ENCODE assay signal across 11 cellular contexts in the genomic region with DNA sequence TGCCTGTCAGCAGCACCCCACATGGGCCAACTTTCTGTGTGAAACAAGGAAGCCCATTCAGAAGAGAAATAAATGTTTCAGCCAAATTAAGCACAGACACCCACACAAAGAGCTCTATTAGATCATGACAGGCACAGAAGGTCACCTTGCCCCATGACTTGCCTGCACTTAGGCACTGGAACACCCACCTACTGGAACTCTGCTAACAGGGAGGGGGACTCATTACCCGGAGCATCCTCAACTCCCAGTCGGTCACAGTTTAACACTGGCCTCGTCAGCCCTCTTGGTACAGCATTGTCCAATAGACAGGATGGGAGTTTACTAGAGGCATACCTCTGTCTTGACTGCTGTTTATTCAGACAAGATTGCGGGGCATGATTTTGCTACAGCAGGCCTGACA. TPM values are rescaled to one million over a fixed set of nuclear protein-coding genes. Genes with fewer than 3 reads are reported as not detected.
DNase-seq lines count a peak whose midpoint lies in the region; ATAC-seq and TF ChIP-seq lines count a peak whose summit lies in the region.
"Had no signal": no experiment of that assay in that cellular context is flagged by ENCODE, and none has a peak within 500 bp of the region (broad histone marks: within the 10 kb centered on the region; RNA-seq: fewer than 3 reads in every experiment).

No MANE protein-coding gene starts in this region.

- H3K9me3 ChIP-seq in thymus (ENCODE audit: control insufficient read depth) = no peaks in the 10 kb centered on the region
- H3K9me3 ChIP-seq in smooth muscle cell (replicated peaks; ENCODE audit: low read depth) = no peaks in the 10 kb centered on the region
- H3K9me3 ChIP-seq: prostate gland had no signal

- no peak for TF ChIP-seq CTCF in smooth muscle cell (IDR thresholded peaks at IDR 0.05; ENCODE audit: borderline replicate concordance, insufficient read depth, poor library complexity, severe bottlenecking)

- H3K4me3 Mint-ChIP-seq in activated T-cell treated with anti-CD3 and anti-CD28 coated beads, Interleukin-2, amount 50 U/mL, for 72 hours = peak overlapping the region; percentile 63
- peak overlapping the region; percentile 64 for H3K4me3 Mint-ChIP-seq in activated naive CD8-positive, alpha-beta T cell
- H3K4me3 Mint-ChIP-seq: H9 had no signal

- DNase-seq in activated T-cell treated with anti-CD3 and anti-CD28 coated beads, Interleukin-2, amount 50 U/mL, for 72 hours = no peak
- no peak for DNase-seq in activated T-cell treated with anti-CD3 and anti-CD28 coated beads for 4 hours
- DNase-seq in inferior parietal cortex (ENCODE audit: extremely low spot score) = peak; percentile 38
- DNase-seq in activated effector memory CD4-positive, alpha-beta T cell treated with Interleukin-2 at 50 U/mL for 16 hours = no peak
- DNase-seq in smooth muscle cell (lab: John Stamatoyannopoulos, UW; ENCODE audit: unreplicated experiment) = no peak
- DNase-seq: H9 had no signal

- no peaks in the 10 kb centered on the region for H3K27me3 Mint-ChIP-seq in activated T-cell treated with anti-CD3 and anti-CD28 coated beads, Interleukin-2, amount 50 U/mL, for 72 hours (ENCODE audit: low read depth)
- no peaks in the 10 kb centered on the region for H3K27me3 Mint-ChIP-seq in activated naive CD8-positive, alpha-beta T cell

- H3K36me3 ChIP-seq in thymus (ENCODE audit: control insufficient read depth, insufficient read depth) (no peaks in the 10 kb centered on the region), smooth muscle cell (ENCODE audit: low read depth) (no peaks in the 10 kb centered on the region)
- H3K36me3 ChIP-seq: prostate gland had no signal

- no peak for ATAC-seq in activated T-cell treated with anti-CD3 and anti-CD28 coated beads, Interleukin-2, amount 50 U/mL, for 72 hours (replicated peaks in 1 of 2)
- no peak for ATAC-seq in GM21390 (IDR thresholded peaks at IDR 0.05; ENCODE audit: unreplicated experiment)

- H3K79me2 ChIP-seq in smooth muscle cell (ENCODE audit: low read depth) = peaks cover 37% of the 10 kb centered on the region

- H3K27me3 ChIP-seq in thymus (ENCODE audit: control insufficient read depth, insufficient read depth) = no peaks in the 10 kb centered on the region
- no peaks in the 10 kb centered on the region for H3K27me3 ChIP-seq in smooth muscle cell (ENCODE audit: low read depth)

- H4K20me1 ChIP-seq in smooth muscle cell (ENCODE audit: low read depth) = no peaks in the 10 kb centered on the region

- no peaks in the 10 kb centered on the region for H3K9me3 Mint-ChIP-seq in activated T-cell treated with anti-CD3 and anti-CD28 coated beads, Interleukin-2, amount 50 U/mL, for 72 hours
- H3K9me3 Mint-ChIP-seq in activated naive CD8-positive, alpha-beta T cell (ENCODE audit: low read depth) = no peaks in the 10 kb centered on the region
- H3K9me3 Mint-ChIP-seq: H9 had no signal

- peaks cover 76% of the 10 kb centered on the region for H3K4me1 Mint-ChIP-seq in activated T-cell treated with anti-CD3 and anti-CD28 coated beads, Interleukin-2, amount 50 U/mL, for 72 hours (ENCODE audit: low read depth)
- H3K4me1 Mint-ChIP-seq in activated naive CD8-positive, alpha-beta T cell (ENCODE audit: low read depth) = peaks cover 66% of the 10 kb centered on the region

- peak overlapping the region; percentile 33 for H3K27ac ChIP-seq in thymus (ENCODE audit: low read depth)
- no peak overlapping the region for H3K27ac ChIP-seq in smooth muscle cell (ENCODE audit: low read depth)
- H3K27ac ChIP-seq: prostate gland, SK-N-MC had no signal

- no peak overlapping the region for H3K4me2 ChIP-seq in smooth muscle cell

- 94% methylated on average over 4 of the region's 4 CpGs for WGBS in thymus
- 73% methylated on average over 4 of the region's 4 CpGs for WGBS in smooth muscle cell (ENCODE audit: low lambda C conversion rate)

- H3K9ac ChIP-seq in smooth muscle cell (ENCODE audit: low read depth) = no peak overlapping the region

- peaks cover 23% of the 10 kb centered on the region for H3K4me1 ChIP-seq in thymus (ENCODE audit: control insufficient read depth, insufficient read depth, low read length)
- H3K4me1 ChIP-seq in smooth muscle cell (ENCODE audit: low read depth) = peaks cover 10% of the 10 kb centered on the region
- H3K4me1 ChIP-seq: prostate gland had no signal

- H3F3A ChIP-seq in smooth muscle cell (ENCODE audit: low read depth) = peaks cover 3% of the 10 kb centered on the region

- H3K4me3 ChIP-seq in thymus (ENCODE audit: low read length) (no peak overlapping the region), smooth muscle cell (no peak overlapping the region)
- H3K4me3 ChIP-seq: prostate gland, SK-N-MC had no signal

- no peak overlapping the region for H2AFZ ChIP-seq in smooth muscle cell (ENCODE audit: low read depth)

- peak overlapping the region; percentile 66 for H3K27ac Mint-ChIP-seq in activated T-cell treated with anti-CD3 and anti-CD28 coated beads, Interleukin-2, amount 50 U/mL, for 72 hours
- H3K27ac Mint-ChIP-seq in activated naive CD8-positive, alpha-beta T cell = peak overlapping the region; percentile 99

- peaks cover 0 to 5% of the 10 kb centered on the region in 2 donors for H3K36me3 Mint-ChIP-seq in activated T-cell treated with anti-CD3 and anti-CD28 coated beads, Interleukin-2, amount 50 U/mL, for 72 hours (ENCODE audit: insufficient read depth in 2 of 2)
- H3K36me3 Mint-ChIP-seq in activated naive CD8-positive, alpha-beta T cell = no peaks in the 10 kb centered on the region

RNA-seq across cellular contexts. Expression of gene GFOD1, which starts 31.8 kb away (rescaled TPM):
- 1 to 10 TPM; 3.3 to 5.2 TPM for total RNA-seq in activated T-cell treated with anti-CD3 and anti-CD28 coated beads, Interleukin-2, amount 50 U/mL, for 72 hours
- polyA plus RNA-seq in thymus = 8.1 TPM
- total RNA-seq in smooth muscle cell = 9.6 and 10.0 TPM in 2 replicates
- 11.8 and 14.0 TPM in 2 replicates for polyA plus RNA-seq in smooth muscle cell
